In the genomic region with DNA sequence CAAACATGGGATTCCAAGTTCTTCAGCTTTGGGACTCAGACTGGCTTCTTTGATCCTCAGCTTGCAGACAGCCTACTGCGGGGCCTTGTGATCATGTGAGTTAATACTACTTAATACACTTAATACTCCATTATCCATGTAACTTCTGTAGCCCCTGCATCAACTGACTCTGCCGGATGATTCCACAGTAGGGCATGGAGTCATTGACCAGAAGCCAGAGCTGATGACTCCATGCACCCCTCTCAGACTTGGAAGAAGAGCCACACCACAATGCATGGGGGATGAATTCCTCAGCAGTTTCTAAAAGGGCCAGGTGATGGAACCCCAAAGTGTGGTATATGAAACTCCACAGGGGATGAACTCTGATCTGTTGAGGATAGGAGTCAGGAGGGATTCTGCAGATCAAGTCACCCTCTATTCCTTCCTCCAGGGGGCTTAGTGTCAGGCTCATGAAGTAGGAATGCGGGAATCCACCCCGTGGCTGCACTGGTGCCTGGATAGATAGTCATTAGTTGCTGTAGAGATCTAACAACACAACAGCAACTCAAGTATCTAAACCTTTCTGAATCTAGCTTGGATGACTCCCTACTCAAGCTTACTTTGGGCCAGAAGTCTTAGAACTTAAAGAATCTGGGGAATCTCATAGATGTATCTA, we compare ENCODE assay signal across 14 cellular contexts.
DNase-seq lines count a peak whose midpoint lies in the region; ATAC-seq lines count a peak whose summit lies in the region.
"Had no signal": no experiment of that assay in that cellular context is flagged by ENCODE, and none has a peak within 500 bp of the region (broad histone marks: within the 10 kb centered on the region; RNA-seq: fewer than 3 reads in every experiment).

No MANE protein-coding gene starts in this region.

- no peak overlapping the region for H3K27ac Mint-ChIP-seq in stimulated activated effector memory CD8-positive, alpha-beta T cell treated with anti-CD3 and anti-CD28 coated beads, Interleukin-12 subunit alpha, Interleukin-12 subunit beta, amount 100 ng/mL, for 72 hours

- DNase-seq in EL (peak; percentile 16), NCI-H82 (lab: John Stamatoyannopoulos, UW) (peak; percentile 74), fibroblast of peridontal ligament (ENCODE audit: extremely low read depth) (peak; percentile 3), posterior vena cava (ENCODE audit: low spot score) (no peak), pons (ENCODE audit: low spot score) (no peak), HK-2 (ENCODE audit: unreplicated experiment) (no peak)
- no peak for DNase-seq in stimulated activated effector memory CD8-positive, alpha-beta T cell treated with anti-CD3 and anti-CD28 coated beads, Interleukin-12 subunit alpha, Interleukin-12 subunit beta, amount 100 ng/mL, for 72 hours (ENCODE audit: low spot score in 2 of 2)
- DNase-seq: ACHN; BE2C; CD4-positive, alpha-beta memory T cell; DMS79 treated with DMSO at 0.1 percent for 48 hours; NCI-H146 had no signal

- no peaks in the 10 kb centered on the region for H3K36me3 Mint-ChIP-seq in stimulated activated effector memory CD8-positive, alpha-beta T cell treated with anti-CD3 and anti-CD28 coated beads, Interleukin-12 subunit alpha, Interleukin-12 subunit beta, amount 100 ng/mL, for 72 hours
- H3K36me3 Mint-ChIP-seq: CD4-positive, alpha-beta memory T cell had no signal

- H3K4me1 Mint-ChIP-seq in stimulated activated effector memory CD8-positive, alpha-beta T cell treated with anti-CD3 and anti-CD28 coated beads, Interleukin-12 subunit alpha, Interleukin-12 subunit beta, amount 100 ng/mL, for 72 hours = no peaks in the 10 kb centered on the region
- H3K4me1 Mint-ChIP-seq: CD4-positive, alpha-beta memory T cell had no signal

- no peak overlapping the region for H3K4me3 Mint-ChIP-seq in stimulated activated effector memory CD8-positive, alpha-beta T cell treated with anti-CD3 and anti-CD28 coated beads, Interleukin-12 subunit alpha, Interleukin-12 subunit beta, amount 100 ng/mL, for 72 hours
- H3K4me3 Mint-ChIP-seq: CD4-positive, alpha-beta memory T cell had no signal

- H3K9me3 Mint-ChIP-seq in stimulated activated effector memory CD8-positive, alpha-beta T cell treated with anti-CD3 and anti-CD28 coated beads, Interleukin-12 subunit alpha, Interleukin-12 subunit beta, amount 100 ng/mL, for 72 hours = no peaks in the 10 kb centered on the region
- H3K9me3 Mint-ChIP-seq: CD4-positive, alpha-beta memory T cell had no signal

- intact Hi-C loops in posterior vena cava (cut with DNase I) = no loop called here

- ATAC-seq in stimulated activated effector memory CD8-positive, alpha-beta T cell treated with anti-CD3 and anti-CD28 coated beads, Interleukin-12 subunit alpha, Interleukin-12 subunit beta, amount 100 ng/mL, for 72 hours = peak; percentile 19
- ATAC-seq: Panc1, Right ventricle myocardium inferior had no signal

Comparison
In these comparisons a context has a peak if more than half of its experiments do, and no peak if none do; other contexts are left out.
1. DNase-seq: peak in EL (single experiment), NCI-H82 (single experiment) and fibroblast of peridontal ligament (single experiment); none in stimulated activated effector memory CD8-positive, alpha-beta T cell treated with anti-CD3 and anti-CD28 coated beads, Interleukin-12 subunit alpha, Interleukin-12 subunit beta, amount 100 ng/mL, for 72 hours (0 of 2), posterior vena cava (single experiment), pons (single experiment) and HK-2 (single experiment).